In genomic region chr3:23116041-23116440, GRCh38 we compare ENCODE assay signal across 23 cellular contexts.
"Had no signal": no experiment of that assay in that cellular context is flagged by ENCODE, and none has a peak within 500 bp of the region (broad histone marks: within the 10 kb centered on the region; RNA-seq: fewer than 3 reads in every experiment).

No MANE protein-coding gene starts in this region.

- ATAC-seq: activated naive CD4-positive, alpha-beta T cell treated with anti-CD3 and anti-CD28 coated beads, Interleukin-2, amount 50 U/mL, for 72 hours; activated naive CD8-positive, alpha-beta T cell treated with anti-CD3 and anti-CD28 coated beads, Interleukin-2, amount 50 U/mL, for 24 hours; activated T-cell treated with anti-CD3 and anti-CD28 coated beads, Interleukin-2, amount 50 U/mL, for 4 hours; T-cell had no signal

- H3K4me3 ChIP-seq: cardiac muscle cell had no signal

- DNase-seq: activated CD4-positive, alpha-beta memory T cell treated with anti-CD3 and anti-CD28 coated beads for 36 hours; activated CD4-positive, alpha-beta T cell treated with anti-CD3 and anti-CD28 coated beads, Interleukin-2, amount 10 ng/mL, durations not matched to agents 7 days and 5 days; activated CD4-positive, CD25-positive, alpha-beta regulatory T cell; activated CD8-positive, alpha-beta memory T cell treated with anti-CD3 and anti-CD28 coated beads for 24 hours; activated effector memory CD4-positive, alpha-beta T cell treated with anti-CD3 and anti-CD28 coated beads, Interleukin-2, amount 50 U/mL, for 16 hours; activated naive CD4-positive, alpha-beta T cell treated with Interleukin-2 at 50 U/mL for 16 hours; activated naive CD8-positive, alpha-beta T cell treated with anti-CD3 and anti-CD28 coated beads, Interleukin-2, amount 50 U/mL, for 24 hours; activated T-cell treated with anti-CD3 and anti-CD28 coated beads, Interleukin-2, amount 50 U/mL, for 4 hours; amygdala; brain microvascular endothelial cell; MM.1S; NCI-H1105; NCI-H1436; NCI-H1694 treated with DMSO at 0.1 percent for 48 hours; NCI-H2081; NCI-H510A treated with DMSO at 0.1 percent for 48 hours; NCI-H69; SHP77 treated with DMSO at 0.1 percent for 48 hours; T-cell; T-helper 2 cell; T1000 had no signal

- H3K27ac ChIP-seq: brain microvascular endothelial cell, cardiac muscle cell had no signal

- H3K36me3 ChIP-seq: brain microvascular endothelial cell, cardiac muscle cell had no signal

- H3K27me3 ChIP-seq: brain microvascular endothelial cell, cardiac muscle cell had no signal
